ENCODE assay signal across 11 cellular contexts in genomic region chr11:58562375-58562800, GRCh38. TPM values are rescaled to one million over a fixed set of nuclear protein-coding genes. Genes with fewer than 3 reads are reported as not detected.
A peak's percentile ranks its signal among the peaks of the same experiment; 100 is the strongest.
DNase-seq lines count a peak whose midpoint lies in the region; ATAC-seq and TF ChIP-seq lines count a peak whose summit lies in the region.
"Had no signal": no experiment of that assay in that cellular context is flagged by ENCODE, and none has a peak within 500 bp of the region (broad histone marks: within the 10 kb centered on the region; RNA-seq: fewer than 3 reads in every experiment).

No MANE protein-coding gene starts in this region.

- H3K27me3 ChIP-seq in foreskin keratinocyte = no peaks in the 10 kb centered on the region
- H3K27me3 ChIP-seq: BLaER1, heart left ventricle had no signal

- H3K27ac Mint-ChIP-seq in activated naive CD4-positive, alpha-beta T cell treated with anti-CD3 and anti-CD28 coated beads, Interleukin-2, amount 50 U/mL, for 24 hours = peak overlapping the region; percentile 89
- peak overlapping the region in 1 of 2 donors; percentile 81 for H3K27ac Mint-ChIP-seq in activated naive CD4-positive, alpha-beta T cell treated with anti-CD3 and anti-CD28 coated beads, Interleukin-2, amount 50 U/mL, for 72 hours
- no peak overlapping the region for H3K27ac Mint-ChIP-seq in endothelial cell (ENCODE audit: unreplicated experiment)

- H3K27me3 Mint-ChIP-seq in activated naive CD4-positive, alpha-beta T cell treated with anti-CD3 and anti-CD28 coated beads, Interleukin-2, amount 50 U/mL, for 24 hours = no peaks in the 10 kb centered on the region
- no peaks in the 10 kb centered on the region for H3K27me3 Mint-ChIP-seq in endothelial cell (ENCODE audit: unreplicated experiment)

- ATAC-seq in HG03045 (IDR thresholded peaks at IDR 0.05; ENCODE audit: unreplicated experiment) = peak; percentile 53
- ATAC-seq in activated naive CD4-positive, alpha-beta T cell treated with anti-CD3 and anti-CD28 coated beads, Interleukin-2, amount 50 U/mL, for 72 hours = peak; percentile 28 to 71
- ATAC-seq in foreskin keratinocyte = no peak
- ATAC-seq: heart left ventricle had no signal

- no peak overlapping the region for H3K27ac ChIP-seq in foreskin keratinocyte
- H3K27ac ChIP-seq: BLaER1, heart left ventricle had no signal

- H3K9me3 Mint-ChIP-seq in activated naive CD4-positive, alpha-beta T cell treated with anti-CD3 and anti-CD28 coated beads, Interleukin-2, amount 50 U/mL, for 24 hours = no peaks in the 10 kb centered on the region
- no peaks in the 10 kb centered on the region for H3K9me3 Mint-ChIP-seq in activated naive CD4-positive, alpha-beta T cell treated with anti-CD3 and anti-CD28 coated beads, Interleukin-2, amount 50 U/mL, for 72 hours
- H3K9me3 Mint-ChIP-seq in endothelial cell (ENCODE audit: unreplicated experiment) = no peaks in the 10 kb centered on the region

- no peaks in the 10 kb centered on the region for H3K4me1 ChIP-seq in foreskin keratinocyte
- H3K4me1 ChIP-seq: BLaER1 had no signal

- H3K4me1 Mint-ChIP-seq in activated naive CD4-positive, alpha-beta T cell treated with anti-CD3 and anti-CD28 coated beads, Interleukin-2, amount 50 U/mL, for 24 hours = peaks cover 73% of the 10 kb centered on the region
- no peaks in the 10 kb centered on the region for H3K4me1 Mint-ChIP-seq in endothelial cell (ENCODE audit: unreplicated experiment)

- intact Hi-C loops in posterior vena cava (cut with DNase I) = loop anchor here in 1 of 2 donors (5.0 kb wide), 1 partner anchor 450 kb away; no protein-coding TSS in a partner anchor

- TF ChIP-seq CTCF in endothelial cell (IDR thresholded peaks at IDR 0.05; ENCODE audit: unreplicated experiment) = no peak
- no peak for TF ChIP-seq CTCF in foreskin keratinocyte (conservative IDR thresholded peaks at IDR 0.05)

- no peak for DNase-seq in activated naive CD4-positive, alpha-beta T cell (lab: John Stamatoyannopoulos, UW)
- no peak for DNase-seq in activated naive CD4-positive, alpha-beta T cell treated with anti-CD3 and anti-CD28 coated beads, Interleukin-2, amount 50 U/mL, for 72 hours (ENCODE audit: low spot score in 2 of 2)
- DNase-seq in posterior vena cava (ENCODE audit: low spot score) (no peak), endothelial cell (ENCODE audit: low spot score) (no peak), foreskin keratinocyte (no peak), NCI-H524 (lab: John Stamatoyannopoulos, UW) (no peak)
- DNase-seq: heart left ventricle had no signal

- peaks cover 16% of the 10 kb centered on the region for H3K36me3 Mint-ChIP-seq in activated naive CD4-positive, alpha-beta T cell treated with anti-CD3 and anti-CD28 coated beads, Interleukin-2, amount 50 U/mL, for 24 hours
- peaks cover 16 to 43% of the 10 kb centered on the region in 2 donors for H3K36me3 Mint-ChIP-seq in activated naive CD4-positive, alpha-beta T cell treated with anti-CD3 and anti-CD28 coated beads, Interleukin-2, amount 50 U/mL, for 72 hours
- H3K36me3 Mint-ChIP-seq in endothelial cell (ENCODE audit: low read depth, unreplicated experiment) = no peaks in the 10 kb centered on the region

- H3K4me3 Mint-ChIP-seq in activated naive CD4-positive, alpha-beta T cell treated with anti-CD3 and anti-CD28 coated beads, Interleukin-2, amount 50 U/mL, for 24 hours = peak overlapping the region; percentile 52
- no peak overlapping the region for H3K4me3 Mint-ChIP-seq in endothelial cell (ENCODE audit: unreplicated experiment)

RNA-seq across cellular contexts. Expression of gene LPXN, which starts 13.3 kb away (rescaled TPM):
- total RNA-seq in activated naive CD4-positive, alpha-beta T cell treated with anti-CD3 and anti-CD28 coated beads, Interleukin-2, amount 50 U/mL, for 72 hours = 100 to 1,000 TPM; 177 to 422 TPM
- total RNA-seq in posterior vena cava (10 to 100 TPM in 1 of 2 donors, 1 to 10 TPM in 1; 7.9 to 10.7 TPM), endothelial cell (ENCODE audit: unreplicated experiment) (5.0 TPM), foreskin keratinocyte (14.9 and 33.2 TPM in 2 replicates)
- polyA plus RNA-seq in foreskin keratinocyte = 12.6 and 27.4 TPM in 2 replicates

RNA-seq across cellular contexts. Expression of gene ZFP91, which starts 16.5 kb away (rescaled TPM):
- total RNA-seq in activated naive CD4-positive, alpha-beta T cell treated with anti-CD3 and anti-CD28 coated beads, Interleukin-2, amount 50 U/mL, for 72 hours = 10 to 100 TPM; 37.7 to 79.7 TPM
- total RNA-seq in posterior vena cava = 10 to 100 TPM; 48.8 to 60.6 TPM
- total RNA-seq in endothelial cell (ENCODE audit: unreplicated experiment) = 28.4 TPM
- total RNA-seq in foreskin keratinocyte = 55.5 and 59.0 TPM in 2 replicates
- polyA plus RNA-seq in foreskin keratinocyte = 14.5 and 18.1 TPM in 2 replicates

RNA-seq across cellular contexts. Expression of gene OR5B21, which starts 54.5 kb away (rescaled TPM):
- under 1 TPM; 0.66 to 0.74 TPM for total RNA-seq in activated naive CD4-positive, alpha-beta T cell treated with anti-CD3 and anti-CD28 coated beads, Interleukin-2, amount 50 U/mL, for 72 hours
- total RNA-seq in posterior vena cava (not detected), endothelial cell (ENCODE audit: unreplicated experiment) (not detected), foreskin keratinocyte (not detected in 2 replicates)
- not detected in 2 replicates for polyA plus RNA-seq in foreskin keratinocyte
- total RNA-seq: heart left ventricle had no signal
- polyA plus RNA-seq: heart left ventricle, thymus had no signal
